In genomic region chr1:101364370-101365120, GRCh38 we compare ENCODE assay signal across 20 cellular contexts.
DNase-seq lines count a peak whose midpoint lies in the region; ATAC-seq and TF ChIP-seq lines count a peak whose summit lies in the region.
"Had no signal": no experiment of that assay in that cellular context is flagged by ENCODE, and none has a peak within 500 bp of the region (broad histone marks: within the 10 kb centered on the region; RNA-seq: fewer than 3 reads in every experiment).

No MANE protein-coding gene starts in this region.

- peak overlapping the region; percentile 81; the same call in 2 of the 3 replicates for H2BK15ac ChIP-seq in IMR-90 (ENCODE audit: low read depth, low read length)

- H3K79me2 ChIP-seq in GM23338 (replicated peaks; ENCODE audit: insufficient read depth): no peaks in the 10 kb centered on the region

- DNase-seq in GM23338 (ENCODE audit: low spot score): no peak
- DNase-seq in IMR-90: peak; percentile 9
- no peak for DNase-seq in nephron progenitor cell
- no peak for DNase-seq in activated CD4-positive, alpha-beta T cell treated with anti-CD3 and anti-CD28 coated beads for 4 hours
- DNase-seq in activated effector memory CD4-positive, alpha-beta T cell treated with Interleukin-2 at 50 U/mL for 16 hours: no peak
- no peak for DNase-seq in lower leg skin (ENCODE audit: low spot score in 2 of 2)
- DNase-seq: activated CD4-positive, alpha-beta memory T cell treated with anti-CD3 and anti-CD28 coated beads for 36 hours; activated naive CD8-positive, alpha-beta T cell treated with anti-CD3 and anti-CD28 coated beads, Interleukin-2, amount 50 U/mL, for 24 hours; central memory CD4-positive, alpha-beta T cell; endodermal cell; gastrocnemius medialis; GDM1; HFFc6; lower lobe of right lung; MV-4-11; NCI-H2081; NCI-H82; stimulated activated naive CD4-positive, alpha-beta T cell treated with Interleukin-2 at 50 U/mL for 16 hours had no signal

- peak overlapping the region; percentile 89 for H3K4ac ChIP-seq in IMR-90 (ENCODE audit: low read depth, low read length)

- TF ChIP-seq POLR2A in IMR-90 (IDR thresholded peaks at IDR 0.05; ENCODE audit: low read depth, low read length) (no peak), lower leg skin (IDR thresholded peaks at IDR 0.05) (no peak)

- H3K9ac ChIP-seq in IMR-90 (ENCODE audit: low read depth, low read length): no peak overlapping the region

- H3F3A ChIP-seq in GM23338 (replicated peaks; ENCODE audit: low read depth): no peaks in the 10 kb centered on the region

- no peaks in the 10 kb centered on the region for H3K4me1 ChIP-seq in GM23338 (ENCODE audit: insufficient read depth)
- H3K4me1 ChIP-seq in IMR-90 (ENCODE audit: control insufficient read depth, insufficient read depth, low read length): peaks cover 10% of the 10 kb centered on the region
- H3K4me1 ChIP-seq: gastrocnemius medialis, lower lobe of right lung had no signal

- dilution Hi-C loops in IMR-90 (cut with HindIII; ENCODE audit: low sequenced_read_pairs, unreplicated experiment): no loop called here

- peaks cover 11% of the 10 kb centered on the region; the same call in 1 of the 2 replicates for H3K9me2 ChIP-seq in GM23338 (ENCODE audit: insufficient read depth)

- H3K4me2 ChIP-seq in GM23338: no peak overlapping the region
- peak overlapping the region; percentile 17; the same call in 1 of the 2 replicates for H3K4me2 ChIP-seq in IMR-90 (ENCODE audit: low read depth, low read length)

- no peak overlapping the region for H3K4me3 ChIP-seq in GM23338
- H3K4me3 ChIP-seq in IMR-90 (ENCODE audit: insufficient read depth, low read depth, low read length): no peak overlapping the region
- no peak overlapping the region for H3K4me3 ChIP-seq in lower leg skin (ENCODE audit: low read depth, poor library complexity, severe bottlenecking)
- H3K4me3 ChIP-seq: gastrocnemius medialis, lower lobe of right lung had no signal

- no peaks in the 10 kb centered on the region for H4K20me1 ChIP-seq in GM23338 (replicated peaks; ENCODE audit: insufficient read depth)
- no peaks in the 10 kb centered on the region for H4K20me1 ChIP-seq in IMR-90 (ENCODE audit: insufficient read depth, low read length)

- ATAC-seq in GM18520 (IDR thresholded peaks at IDR 0.05; ENCODE audit: unreplicated experiment) (peak; percentile 26), GM23338 (no peak), IMR-90 (ENCODE audit: low read depth) (peak; percentile 27)
- ATAC-seq: activated naive CD8-positive, alpha-beta T cell treated with anti-CD3 and anti-CD28 coated beads, Interleukin-2, amount 50 U/mL, for 24 hours; gastrocnemius medialis; lower lobe of right lung had no signal

- H3K4me3 Mint-ChIP-seq in GM23338 (no peak overlapping the region), nephron progenitor cell (no peak overlapping the region)
- H3K4me3 Mint-ChIP-seq: activated CD4-positive, alpha-beta memory T cell treated with anti-CD3 and anti-CD28 coated beads for 36 hours; activated naive CD8-positive, alpha-beta T cell treated with anti-CD3 and anti-CD28 coated beads, Interleukin-2, amount 50 U/mL, for 24 hours; activated T-helper 1 cell treated with anti-CD3 and anti-CD28 coated beads, Interleukin-12 subunit alpha, Interleukin-12 subunit beta, Interleukin-2, Interleukin-4 antibody, amounts not matched to agents 30 ng/mL and 10 ng/mL and 1 ng/mL, durations not matched to agents 14 hours and 24 hours and 36 hours; endodermal cell; HFFc6 had no signal

- H3K9me1 ChIP-seq in IMR-90 (ENCODE audit: insufficient read depth, low read length): peaks cover 15% of the 10 kb centered on the region; the same call in 1 of the 2 replicates

- no peaks in the 10 kb centered on the region for H3K79me1 ChIP-seq in IMR-90 (ENCODE audit: low read depth in 1 of 2, low read length in 2 of 2)

- H3K27me3 ChIP-seq in GM23338 (ENCODE audit: insufficient read depth) (no peaks in the 10 kb centered on the region), IMR-90 (ENCODE audit: control insufficient read depth, insufficient read depth, low read length) (no peaks in the 10 kb centered on the region)
- H3K27me3 ChIP-seq: gastrocnemius medialis had no signal

- POLR2A ChIA-PET in IMR-90 (lab: Charles Lee; ENCODE audit: unreplicated experiment): no interaction called here

- peak overlapping the region; percentile 10; the same call in 1 of the 2 replicates for H4K5ac ChIP-seq in IMR-90 (ENCODE audit: low read depth, low read length)

- peak overlapping the region; percentile 62 for H2AK5ac ChIP-seq in IMR-90 (ENCODE audit: low read depth, low read length)

- peak overlapping the region; percentile 79 for H4K91ac ChIP-seq in IMR-90 (ENCODE audit: insufficient read depth, low read depth, low read length)

- H3K18ac ChIP-seq in IMR-90 (ENCODE audit: low read depth, low read length): peak overlapping the region; percentile 76; the same call in 1 of the 2 replicates

- no peak overlapping the region for H3K23ac ChIP-seq in IMR-90 (ENCODE audit: low read depth, low read length)

- no peak overlapping the region for H3K27ac Mint-ChIP-seq in GM23338
- peak overlapping the region; percentile 87 for H3K27ac Mint-ChIP-seq in nephron progenitor cell
- H3K27ac Mint-ChIP-seq: activated CD4-positive, alpha-beta memory T cell treated with anti-CD3 and anti-CD28 coated beads for 36 hours; activated naive CD8-positive, alpha-beta T cell treated with anti-CD3 and anti-CD28 coated beads, Interleukin-2, amount 50 U/mL, for 24 hours; activated T-helper 1 cell treated with anti-CD3 and anti-CD28 coated beads, Interleukin-12 subunit alpha, Interleukin-12 subunit beta, Interleukin-2, Interleukin-4 antibody, amounts not matched to agents 30 ng/mL and 10 ng/mL and 1 ng/mL, durations not matched to agents 14 hours and 24 hours and 36 hours; endodermal cell; HFFc6 had no signal

- peak overlapping the region; percentile 75 for H3K56ac ChIP-seq in IMR-90 (ENCODE audit: extremely low read depth, insufficient read depth, low read length)

- H3K36me3 Mint-ChIP-seq in GM23338 (ENCODE audit: low read depth): no peaks in the 10 kb centered on the region; the same call in 2 of the 3 replicates
- H3K36me3 Mint-ChIP-seq in nephron progenitor cell (ENCODE audit: low read depth): no peaks in the 10 kb centered on the region
- H3K36me3 Mint-ChIP-seq: activated CD4-positive, alpha-beta memory T cell treated with anti-CD3 and anti-CD28 coated beads for 36 hours had no signal

- peak overlapping the region; percentile 93 for H2BK120ac ChIP-seq in IMR-90 (ENCODE audit: low read depth, low read length)

- H2AK9ac ChIP-seq in IMR-90 (replicated peaks; ENCODE audit: low read depth, low read length, poor library complexity): no peak overlapping the region

- H3K9me3 ChIP-seq in IMR-90 (ENCODE audit: control insufficient read depth, insufficient read depth, low read length): no peaks in the 10 kb centered on the region
- H3K9me3 ChIP-seq: gastrocnemius medialis, lower lobe of right lung had no signal

- TF ChIP-seq CTCF in GM23338 (conservative IDR thresholded peaks at IDR 0.05; ENCODE audit: low read depth in 2 of 2): no peak
- TF ChIP-seq CTCF in IMR-90 (conservative IDR thresholded peaks at IDR 0.05; ENCODE audit: low read depth, low read length): no peak
- TF ChIP-seq CTCF in nephron progenitor cell (IDR thresholded peaks at IDR 0.05): no peak
- TF ChIP-seq CTCF in lower leg skin (IDR thresholded peaks at IDR 0.05): no peak

- peak overlapping the region; percentile 52 to 61; a peak in 3 of 4 replicates for H4K8ac ChIP-seq in IMR-90 (ENCODE audit: low read depth in 2 of 2, low read length in 2 of 2)

- H2BK5ac ChIP-seq in IMR-90 (ENCODE audit: low read depth, low read length, poor library complexity, severe bottlenecking): peak overlapping the region; percentile 72

- TF ChIP-seq RAD21 in IMR-90 (IDR thresholded peaks at IDR 0.05; ENCODE audit: low read length): no peak

- WGBS in IMR-90 (ENCODE audit: extremely low coverage in 2 of 2, insufficient read length in 1 of 2), 2 experiments: 80% methylated on average over 1 of the region's 3 CpGs; no CpG with 5 or more reads in 1 of the 2 experiments
- WGBS in lower leg skin, 2 donors: 93 to 95% methylated on average over 3 of the region's 3 CpGs

- in situ Hi-C loops in IMR-90 (cut with MboI; ENCODE audit: low sequenced_read_pairs): no loop called here

- H2BK20ac ChIP-seq in IMR-90 (ENCODE audit: low read depth, low read length): peak overlapping the region; percentile 84

- no peak overlapping the region for H3K27ac ChIP-seq in GM23338 (ENCODE audit: low read depth)
- peak overlapping the region; percentile 32 for H3K27ac ChIP-seq in IMR-90 (ENCODE audit: insufficient read depth, low read length)
- H3K27ac ChIP-seq: gastrocnemius medialis, lower lobe of right lung had no signal

- no TSS peak for BruUV-seq in IMR-90 (replicated peaks; lab: Mats Ljungman, UMichigan)

- H3K14ac ChIP-seq in IMR-90 (replicated peaks; ENCODE audit: low read depth, low read length): peak overlapping the region; percentile 60

- H3K36me3 ChIP-seq in GM23338 (ENCODE audit: insufficient read depth) (no peaks in the 10 kb centered on the region), IMR-90 (ENCODE audit: control insufficient read depth, insufficient read depth, low read length) (no peaks in the 10 kb centered on the region)
- H3K36me3 ChIP-seq: gastrocnemius medialis, lower lobe of right lung had no signal

- H2AFZ ChIP-seq in GM23338: peak overlapping the region; percentile 47; the same call in 1 of the 2 replicates
- H2AFZ ChIP-seq in IMR-90 (replicated peaks; ENCODE audit: low read length, poor library complexity): no peak overlapping the region

- peaks cover 5% of the 10 kb centered on the region; the same call in 2 of the 3 replicates for H3K4me1 Mint-ChIP-seq in GM23338
- H3K4me1 Mint-ChIP-seq in nephron progenitor cell: peaks cover 31% of the 10 kb centered on the region

- H3K9me3 Mint-ChIP-seq in GM23338 (peaks cover 3% of the 10 kb centered on the region; the same call in 1 of the 3 replicates), nephron progenitor cell (peaks cover 4% of the 10 kb centered on the region)
- H3K9me3 Mint-ChIP-seq: activated CD4-positive, alpha-beta memory T cell treated with anti-CD3 and anti-CD28 coated beads for 36 hours; activated naive CD8-positive, alpha-beta T cell treated with anti-CD3 and anti-CD28 coated beads, Interleukin-2, amount 50 U/mL, for 24 hours; activated T-helper 1 cell treated with anti-CD3 and anti-CD28 coated beads, Interleukin-12 subunit alpha, Interleukin-12 subunit beta, Interleukin-2, Interleukin-4 antibody, amounts not matched to agents 30 ng/mL and 10 ng/mL and 1 ng/mL, durations not matched to agents 14 hours and 24 hours and 36 hours; endodermal cell; HFFc6 had no signal

- CTCF ChIA-PET in IMR-90 (lab: Yijun Ruan, JAX): interaction anchor here (1.3 kb wide), 1 partner anchor 55 kb away, joined by 6 read pairs; no protein-coding TSS in a partner anchor

- H3K27me3 Mint-ChIP-seq in GM23338 (ENCODE audit: insufficient read depth, low read depth, poor library complexity): no peaks in the 10 kb centered on the region
- H3K27me3 Mint-ChIP-seq in nephron progenitor cell (ENCODE audit: low read depth, poor library complexity): no peaks in the 10 kb centered on the region
- H3K27me3 Mint-ChIP-seq: activated CD4-positive, alpha-beta memory T cell treated with anti-CD3 and anti-CD28 coated beads for 36 hours; activated naive CD8-positive, alpha-beta T cell treated with anti-CD3 and anti-CD28 coated beads, Interleukin-2, amount 50 U/mL, for 24 hours had no signal

- intact Hi-C loops in IMR-90 (cut with micrococcal nuclease) (no loop called here), lower leg skin (cut with DNase I; ENCODE audit: low total_unique reads) (no loop called here)
